ENCODE assay signal across 1 cellular context in genomic region chr17:47961406-47961805, GRCh38.
TF ChIP-seq lines count a peak whose summit lies in the region.

No MANE protein-coding gene starts in this region.

TF ChIP-seq in A549, 52 proteins besides CTCF, POLR2A, EP300 and RAD21:
- TF ChIP-seq KDM1A (IDR thresholded peaks at IDR 0.05; ENCODE audit: low read depth) (no peak), MAFK (IDR thresholded peaks at IDR 0.05; ENCODE audit: partially characterized antibody) (peak; percentile 89)
